32 cellular contexts compared by ENCODE assay signal in genomic region chr17:1541367-1541904, GRCh38.
"Had no signal": no experiment of that assay in that cellular context is flagged by ENCODE, and none has a peak within 500 bp of the region (broad histone marks: within the 10 kb centered on the region; RNA-seq: fewer than 3 reads in every experiment).

No MANE protein-coding gene starts in this region.

- H3K9me3 Mint-ChIP-seq: activated CD8-positive, alpha-beta T cell treated with anti-CD3 and anti-CD28 coated beads for 36 hours; activated T-cell treated with anti-CD3 and anti-CD28 coated beads, Interleukin-2, amount 50 U/mL, for 4 hours; activated T-helper 2 cell treated with anti-CD3 and anti-CD28 coated beads, Interferon-gamma antibody, Interleukin-2, Interleukin-4, amounts not matched to agents 10 μg/mL and 5 μg/mL and 100 μg/mL, durations not matched to agents 14 hours and 24 hours and 36 hours; central memory CD8-positive, alpha-beta T cell; T-helper 2 cell treated with Interferon-gamma antibody and Interleukin-4, amounts not matched to agents 5 μg/mL and 100 μg/mL, for 36 hours had no signal

- H3K4me1 Mint-ChIP-seq: central memory CD8-positive, alpha-beta T cell had no signal

- ATAC-seq: activated CD8-positive, alpha-beta T cell treated with anti-CD3 and anti-CD28 coated beads for 36 hours; activated T-cell treated with anti-CD3 and anti-CD28 coated beads, Interleukin-2, amount 50 U/mL, for 4 hours; PC-3; Right ventricle myocardium inferior; SK-N-SH treated with all-trans-retinoic acid at 6 μM for 48 hours had no signal

- H3K27ac Mint-ChIP-seq: activated CD8-positive, alpha-beta T cell treated with anti-CD3 and anti-CD28 coated beads for 36 hours; activated naive CD8-positive, alpha-beta T cell; activated T-helper 2 cell treated with anti-CD3 and anti-CD28 coated beads, Interferon-gamma antibody, Interleukin-2, Interleukin-4, amounts not matched to agents 10 μg/mL and 5 μg/mL and 100 μg/mL, durations not matched to agents 14 hours and 24 hours and 36 hours; T-helper 2 cell treated with Interferon-gamma antibody and Interleukin-4, amounts not matched to agents 5 μg/mL and 100 μg/mL, for 36 hours had no signal

- H3K4me3 ChIP-seq: ascending aorta, cardiac muscle cell, Peyer's patch had no signal

- H3K27ac ChIP-seq: ascending aorta, cardiac muscle cell, KMS-11, Peyer's patch had no signal

- DNase-seq: activated CD4-positive, alpha-beta T cell treated with anti-CD3 and anti-CD28 coated beads, Interleukin-2, amount 50 U/mL, for 1 hour; activated CD8-positive, alpha-beta T cell treated with anti-CD3 and anti-CD28 coated beads for 36 hours; activated gamma-delta T cell; activated T-cell treated with anti-CD3 and anti-CD28 coated beads, Interleukin-2, amount 50 U/mL, for 4 hours; amygdala; MM.1S; MV-4-11; NCI-H1092 treated with DMSO at 0.1 percent for 48 hours; NCI-H1417; NCI-H146; NCI-H187; NCI-H2029 treated with DMSO at 0.1 percent for 48 hours; NCI-H2107; NCI-H2171; NCI-H510A; NCI-H526; NCI-H748 treated with DMSO at 0.1 percent for 48 hours; NK-92 treated with Interleukin-12 subunit alpha and Interleukin-12 subunit beta, amount 100 ng/mL, for 24 hours; PC-3; Peyer's patch; RPMI8226; SIG-M5; SW 1271 had no signal

- H3K27me3 ChIP-seq: ascending aorta, cardiac muscle cell, Peyer's patch had no signal

- H3K4me2 ChIP-seq: KMS-11 had no signal

- H3K27me3 Mint-ChIP-seq: activated CD8-positive, alpha-beta T cell treated with anti-CD3 and anti-CD28 coated beads for 36 hours; activated naive CD8-positive, alpha-beta T cell; central memory CD8-positive, alpha-beta T cell had no signal

- H3K4me3 Mint-ChIP-seq: activated CD8-positive, alpha-beta T cell treated with anti-CD3 and anti-CD28 coated beads for 36 hours; activated naive CD8-positive, alpha-beta T cell; activated T-cell treated with anti-CD3 and anti-CD28 coated beads, Interleukin-2, amount 50 U/mL, for 4 hours; central memory CD8-positive, alpha-beta T cell; T-helper 2 cell treated with Interferon-gamma antibody and Interleukin-4, amounts not matched to agents 5 μg/mL and 100 μg/mL, for 36 hours had no signal

- H3K9me3 ChIP-seq: ascending aorta, Peyer's patch had no signal
